15 cellular contexts compared by ENCODE assay signal in genomic region chr13:99144306-99144705, GRCh38. TPM values are rescaled to one million over a fixed set of nuclear protein-coding genes. Genes with fewer than 3 reads are reported as not detected.
DNase-seq lines count a peak whose midpoint lies in the region; ATAC-seq and TF ChIP-seq lines count a peak whose summit lies in the region.
"Had no signal": no experiment of that assay in that cellular context is flagged by ENCODE, and none has a peak within 500 bp of the region (broad histone marks: within the 10 kb centered on the region; RNA-seq: fewer than 3 reads in every experiment).

No MANE protein-coding gene starts in this region.

- no peaks in the 10 kb centered on the region for H3K27me3 Mint-ChIP-seq in CD8-positive, alpha-beta T cell (ENCODE audit: low read depth)

- TF ChIP-seq CTCF in upper lobe of right lung (IDR thresholded peaks at IDR 0.05), result no peak
- TF ChIP-seq CTCF in CD8-positive, alpha-beta T cell (IDR thresholded peaks at IDR 0.05), result no peak
- no peak for TF ChIP-seq CTCF in BE2C (IDR thresholded peaks at IDR 0.05; ENCODE audit: low read depth, low read length)

- H3K4me1 Mint-ChIP-seq in CD8-positive, alpha-beta T cell (ENCODE audit: low read depth), result no peaks in the 10 kb centered on the region
- H3K4me1 Mint-ChIP-seq: nephron had no signal

- peaks cover 15% of the 10 kb centered on the region for H3K27me3 ChIP-seq in upper lobe of right lung
- H3K27me3 ChIP-seq in CD8-positive, alpha-beta T cell (ENCODE audit: insufficient read depth, low read length), result no peaks in the 10 kb centered on the region
- H3K27me3 ChIP-seq in BE2C, result peaks cover 3% of the 10 kb centered on the region

- DNase-seq in MV-4-11 (lab: John Stamatoyannopoulos, UW) (peak; percentile 95), upper lobe of right lung (no peak), COR-L47 (lab: John Stamatoyannopoulos, UW) (no peak), BE2C (no peak)
- no peak for DNase-seq in CD8-positive, alpha-beta T cell
- DNase-seq: activated CD8-positive, alpha-beta memory T cell treated with anti-CD3 and anti-CD28 coated beads, Interleukin-2, amount 50 U/mL, for 48 hours; activated naive CD8-positive, alpha-beta T cell treated with anti-CD3 and anti-CD28 coated beads, Interleukin-2, amount 50 U/mL, for 24 hours; hippocampal formation; left ventricle myocardium inferior; NCI-H226 had no signal

- H3K36me3 ChIP-seq in upper lobe of right lung (no peaks in the 10 kb centered on the region), BE2C (no peaks in the 10 kb centered on the region)
- H3K36me3 ChIP-seq in CD8-positive, alpha-beta T cell (ENCODE audit: insufficient read depth, low read length), result no peaks in the 10 kb centered on the region
- H3K36me3 ChIP-seq: esophagus muscularis mucosa, left ventricle myocardium inferior, thoracic aorta had no signal

- CTCF ChIA-PET in CD8-positive, alpha-beta T cell (lab: Charles Lee), result no interaction called here

- POLR2A ChIA-PET in CD8-positive, alpha-beta T cell (lab: Charles Lee), result no interaction called here

- no peak overlapping the region for H3K4me3 Mint-ChIP-seq in CD8-positive, alpha-beta T cell
- H3K4me3 Mint-ChIP-seq: activated naive CD8-positive, alpha-beta T cell treated with anti-CD3 and anti-CD28 coated beads, Interleukin-2, amount 50 U/mL, for 24 hours; nephron had no signal

- H3K4me1 ChIP-seq in upper lobe of right lung, result no peaks in the 10 kb centered on the region
- H3K4me1 ChIP-seq in CD8-positive, alpha-beta T cell (ENCODE audit: insufficient read depth, low read length), result no peaks in the 10 kb centered on the region
- H3K4me1 ChIP-seq in BE2C, result no peaks in the 10 kb centered on the region
- H3K4me1 ChIP-seq: esophagus muscularis mucosa, left ventricle myocardium inferior had no signal

- no peak overlapping the region for H3K27ac ChIP-seq in upper lobe of right lung
- no peak overlapping the region for H3K27ac ChIP-seq in CD8-positive, alpha-beta T cell (ENCODE audit: low read depth, low read length)
- H3K27ac ChIP-seq: esophagus muscularis mucosa, left ventricle myocardium inferior, thoracic aorta had no signal

- H3K9me3 ChIP-seq in upper lobe of right lung, result no peaks in the 10 kb centered on the region
- H3K9me3 ChIP-seq in CD8-positive, alpha-beta T cell (ENCODE audit: low read length), result no peaks in the 10 kb centered on the region
- H3K9me3 ChIP-seq in BE2C, result no peaks in the 10 kb centered on the region
- H3K9me3 ChIP-seq: esophagus muscularis mucosa, thoracic aorta had no signal

- intact Hi-C loops in upper lobe of right lung (cut with DNase I), result no loop called here
- intact Hi-C loops in CD8-positive, alpha-beta T cell (cut with DNase I, micrococcal nuclease), result no loop called here

- no peaks in the 10 kb centered on the region for H3K9me3 Mint-ChIP-seq in CD8-positive, alpha-beta T cell
- H3K9me3 Mint-ChIP-seq: activated naive CD8-positive, alpha-beta T cell treated with anti-CD3 and anti-CD28 coated beads, Interleukin-2, amount 50 U/mL, for 24 hours had no signal

- peak; percentile 88 for ATAC-seq in GM19023 (IDR thresholded peaks at IDR 0.05; ENCODE audit: unreplicated experiment)
- peak; percentile 71 for ATAC-seq in HG02884 (IDR thresholded peaks at IDR 0.05; ENCODE audit: unreplicated experiment)
- peak; percentile 66 for ATAC-seq in upper lobe of right lung
- no peak for ATAC-seq in CD8-positive, alpha-beta T cell
- ATAC-seq: activated naive CD8-positive, alpha-beta T cell treated with anti-CD3 and anti-CD28 coated beads, Interleukin-2, amount 50 U/mL, for 24 hours had no signal

- no peaks in the 10 kb centered on the region for H3K36me3 Mint-ChIP-seq in CD8-positive, alpha-beta T cell

- no peak overlapping the region for H3K27ac Mint-ChIP-seq in CD8-positive, alpha-beta T cell
- H3K27ac Mint-ChIP-seq: activated naive CD8-positive, alpha-beta T cell treated with anti-CD3 and anti-CD28 coated beads, Interleukin-2, amount 50 U/mL, for 24 hours; nephron had no signal

- H3K4me3 ChIP-seq in upper lobe of right lung (no peak overlapping the region), BE2C (ENCODE audit: low read depth, low read length) (no peak overlapping the region)
- H3K4me3 ChIP-seq in CD8-positive, alpha-beta T cell (ENCODE audit: low read depth, low read length), result no peak overlapping the region
- H3K4me3 ChIP-seq: esophagus muscularis mucosa, left ventricle myocardium inferior, thoracic aorta had no signal

RNA-seq across cellular contexts. Expression of gene UBAC2, which starts 56.3 kb away (rescaled TPM):
- total RNA-seq in upper lobe of right lung, result 50.2 TPM
- total RNA-seq in CD8-positive, alpha-beta T cell, result 10 to 100 TPM; 62.0 to 63.0 TPM
- 66.7 TPM for polyA plus RNA-seq in BE2C (2012; ENCODE audit: insufficient read depth, insufficient read length, low read depth)
